8 cellular contexts compared by ENCODE assay signal in genomic region chr9:33161011-33161588, GRCh38. TPM values are rescaled to one million over a fixed set of nuclear protein-coding genes. Genes with fewer than 3 reads are reported as not detected.
DNase-seq lines count a peak whose midpoint lies in the region; FAIRE-seq and TF ChIP-seq lines count a peak whose summit lies in the region.

No MANE protein-coding gene starts in this region.

- no peaks in the 10 kb centered on the region for H3K9me3 ChIP-seq in Karpas-422 (ENCODE audit: low read length)

- no peaks in the 10 kb centered on the region for H3K9me3 Mint-ChIP-seq in stimulated activated naive CD8-positive, alpha-beta T cell treated with anti-CD3 and anti-CD28 coated beads, Interleukin-15, Interleukin-2, amounts not matched to agents 100 ng/mL and 50 ng/mL, for 24 hours

- no peak for DNase-seq in GM19239 (ENCODE audit: insufficient read length, low spot score)
- DNase-seq in RKO (ENCODE audit: low spot score), result peak; percentile 14
- DNase-seq in astrocyte of the spinal cord (ENCODE audit: low read depth, low spot score), result peak; percentile 98
- DNase-seq in kidney epithelial cell (ENCODE audit: low read depth), result peak; percentile 95
- DNase-seq in HuH-7.5 (ENCODE audit: low spot score), result no peak
- DNase-seq in Karpas-422, result no peak

- H3K4me3 ChIP-seq in ACC112 (ENCODE audit: low read depth, low read length), result peak overlapping the region; percentile 93
- no peak overlapping the region for H3K4me3 ChIP-seq in astrocyte of the spinal cord (ENCODE audit: low read depth, low read length)
- no peak overlapping the region for H3K4me3 ChIP-seq in kidney epithelial cell (ENCODE audit: low read depth, low read length)
- no peak overlapping the region for H3K4me3 ChIP-seq in Karpas-422 (ENCODE audit: low read length)

- no peak overlapping the region for H3K9ac ChIP-seq in Karpas-422 (ENCODE audit: low read length)

- no peaks in the 10 kb centered on the region for H3K36me3 ChIP-seq in ACC112 (ENCODE audit: insufficient read depth, low read length)
- no peaks in the 10 kb centered on the region for H3K36me3 ChIP-seq in kidney epithelial cell (ENCODE audit: control insufficient read depth, insufficient read depth, low read length)
- H3K36me3 ChIP-seq in Karpas-422 (ENCODE audit: insufficient read depth, low read length), result no peaks in the 10 kb centered on the region

- TF ChIP-seq CTCF in astrocyte of the spinal cord (IDR thresholded peaks at IDR 0.05; ENCODE audit: low read depth, low read length), result no peak
- no peak for TF ChIP-seq CTCF in kidney epithelial cell (IDR thresholded peaks at IDR 0.05; ENCODE audit: insufficient read depth, low read length, poor library complexity, severe bottlenecking)

- H3K4me1 Mint-ChIP-seq in stimulated activated naive CD8-positive, alpha-beta T cell treated with anti-CD3 and anti-CD28 coated beads, Interleukin-15, Interleukin-2, amounts not matched to agents 100 ng/mL and 50 ng/mL, for 24 hours (ENCODE audit: low read depth), result peaks cover 94% of the 10 kb centered on the region

- H3K4me1 ChIP-seq in ACC112 (ENCODE audit: control insufficient read depth, insufficient read depth, low read length, unreplicated experiment) (peaks cover 82% of the 10 kb centered on the region), Karpas-422 (ENCODE audit: low read length) (peaks cover 39% of the 10 kb centered on the region)

- FAIRE-seq in GM19239 (lab: Jason Lieb, UNC), result peak; percentile 91

- H3K4me3 Mint-ChIP-seq in stimulated activated naive CD8-positive, alpha-beta T cell treated with anti-CD3 and anti-CD28 coated beads, Interleukin-15, Interleukin-2, amounts not matched to agents 100 ng/mL and 50 ng/mL, for 24 hours, result peak overlapping the region; percentile 70

- no peaks in the 10 kb centered on the region for H3K27me3 Mint-ChIP-seq in stimulated activated naive CD8-positive, alpha-beta T cell treated with anti-CD3 and anti-CD28 coated beads, Interleukin-15, Interleukin-2, amounts not matched to agents 100 ng/mL and 50 ng/mL, for 24 hours

- no peak overlapping the region for H3K4me2 ChIP-seq in Karpas-422 (ENCODE audit: low read depth, low read length, poor library complexity, severe bottlenecking)

- H4K20me1 ChIP-seq in Karpas-422 (ENCODE audit: insufficient read depth, low read depth, low read length), result peaks cover 35% of the 10 kb centered on the region; the same call in 1 of the 2 replicates

- peaks cover 98% of the 10 kb centered on the region for H3K79me2 ChIP-seq in ACC112 (ENCODE audit: control insufficient read depth, insufficient read depth, low read length, unreplicated experiment)
- H3K79me2 ChIP-seq in Karpas-422 (ENCODE audit: low read length), result no peaks in the 10 kb centered on the region

- H3K27ac ChIP-seq in ACC112 (ENCODE audit: low read depth, low read length), result peak overlapping the region; percentile 97
- no peak overlapping the region for H3K27ac ChIP-seq in Karpas-422 (ENCODE audit: low read length)

- H3K36me3 Mint-ChIP-seq in stimulated activated naive CD8-positive, alpha-beta T cell treated with anti-CD3 and anti-CD28 coated beads, Interleukin-15, Interleukin-2, amounts not matched to agents 100 ng/mL and 50 ng/mL, for 24 hours (ENCODE audit: low read depth), result peaks cover 16% of the 10 kb centered on the region

- H3K27ac Mint-ChIP-seq in stimulated activated naive CD8-positive, alpha-beta T cell treated with anti-CD3 and anti-CD28 coated beads, Interleukin-15, Interleukin-2, amounts not matched to agents 100 ng/mL and 50 ng/mL, for 24 hours, result peak overlapping the region; percentile 98

- no peak overlapping the region for H2AFZ ChIP-seq in ACC112 (ENCODE audit: low read length, unreplicated experiment)
- no peak overlapping the region for H2AFZ ChIP-seq in Karpas-422 (ENCODE audit: low read length)

- in situ Hi-C loops in astrocyte of the spinal cord (cut with HindIII; ENCODE audit: low sequenced_read_pairs), result no loop called here

- no peaks in the 10 kb centered on the region for H3K9me2 ChIP-seq in Karpas-422 (replicated peaks; ENCODE audit: insufficient read depth, low read length)

- no peaks in the 10 kb centered on the region for H3K27me3 ChIP-seq in ACC112 (ENCODE audit: insufficient read depth, low read length)
- H3K27me3 ChIP-seq in kidney epithelial cell (ENCODE audit: control insufficient read depth, insufficient read depth, low read length), result no peaks in the 10 kb centered on the region
- no peaks in the 10 kb centered on the region for H3K27me3 ChIP-seq in Karpas-422 (ENCODE audit: low read length)

RNA-seq across cellular contexts. Expression of gene B4GALT1, which starts 6.0 kb away (rescaled TPM):
- 86.1 and 103 TPM in 2 replicates for total RNA-seq in kidney epithelial cell
- total RNA-seq in Karpas-422 (2014; rRNA removed; shearing (Covaris generic); ENCODE audit: low replicate concordance), result 4.0 and 6.9 TPM in 2 replicates

Comparison
In these comparisons a context has a peak if more than half of its experiments do, and no peak if none do; other contexts are left out.
1. DNase-seq: peak in RKO (single experiment), astrocyte of the spinal cord (single experiment) and kidney epithelial cell (single experiment); none in GM19239 (single experiment), HuH-7.5 (single experiment) and Karpas-422 (single experiment).
2. RNA of gene B4GALT1, which starts 6.0 kb away (total RNA-seq): 86.1 to 103 TPM in kidney epithelial cell; 4.0 to 6.9 TPM in Karpas-422; every median in the first group is over 10 times any median in the second.